In genomic region chr7:151813997-151814396, GRCh38 we compare ENCODE assay signal across 15 cellular contexts.
DNase-seq lines count a peak whose midpoint lies in the region; ATAC-seq and TF ChIP-seq lines count a peak whose summit lies in the region.
"Had no signal": no experiment of that assay in that cellular context is flagged by ENCODE, and none has a peak within 500 bp of the region (broad histone marks: within the 10 kb centered on the region; RNA-seq: fewer than 3 reads in every experiment).

No MANE protein-coding gene starts in this region.

- H3K9me3 Mint-ChIP-seq in stimulated activated naive CD8-positive, alpha-beta T cell treated with anti-CD3 and anti-CD28 coated beads, Interleukin-15, amount 100 ng/mL, for 72 hours, result no peaks in the 10 kb centered on the region
- no peaks in the 10 kb centered on the region for H3K9me3 Mint-ChIP-seq in type B pancreatic cell
- H3K9me3 Mint-ChIP-seq in activated naive CD4-positive, alpha-beta T cell treated with anti-CD3 and anti-CD28 coated beads, Interleukin-2, amount 10 ng/mL, durations not matched to agents 7 days and 5 days, result no peaks in the 10 kb centered on the region

- ATAC-seq in stimulated activated naive CD8-positive, alpha-beta T cell treated with anti-CD3 and anti-CD28 coated beads, Interleukin-15, Interleukin-2, amounts not matched to agents 100 U/mL and 50 U/mL, for 24 hours, result peak; percentile 81
- ATAC-seq in stimulated activated naive CD8-positive, alpha-beta T cell treated with anti-CD3 and anti-CD28 coated beads, Interleukin-15, amount 100 ng/mL, for 72 hours, result no peak
- no peak for ATAC-seq in GM19452 (IDR thresholded peaks at IDR 0.05; ENCODE audit: unreplicated experiment)
- ATAC-seq: sciatic nerve had no signal

- H3K36me3 Mint-ChIP-seq in type B pancreatic cell, result no peaks in the 10 kb centered on the region
- no peaks in the 10 kb centered on the region for H3K36me3 Mint-ChIP-seq in activated naive CD4-positive, alpha-beta T cell treated with anti-CD3 and anti-CD28 coated beads, Interleukin-2, amount 10 ng/mL, durations not matched to agents 7 days and 5 days

- H3K4me1 Mint-ChIP-seq in stimulated activated naive CD8-positive, alpha-beta T cell treated with anti-CD3 and anti-CD28 coated beads, Interleukin-15, amount 100 ng/mL, for 72 hours, result peaks cover 22% of the 10 kb centered on the region
- peaks cover 18% of the 10 kb centered on the region for H3K4me1 Mint-ChIP-seq in type B pancreatic cell (ENCODE audit: unreplicated experiment)
- H3K4me1 Mint-ChIP-seq in activated naive CD4-positive, alpha-beta T cell treated with anti-CD3 and anti-CD28 coated beads, Interleukin-2, amount 10 ng/mL, durations not matched to agents 7 days and 5 days, result no peaks in the 10 kb centered on the region

- H3K4me3 Mint-ChIP-seq in stimulated activated naive CD8-positive, alpha-beta T cell treated with anti-CD3 and anti-CD28 coated beads, Interleukin-15, amount 100 ng/mL, for 72 hours, result no peak overlapping the region
- H3K4me3 Mint-ChIP-seq in type B pancreatic cell, result peak overlapping the region; percentile 33
- H3K4me3 Mint-ChIP-seq in activated naive CD4-positive, alpha-beta T cell treated with anti-CD3 and anti-CD28 coated beads, Interleukin-2, amount 10 ng/mL, durations not matched to agents 7 days and 5 days, result no peak overlapping the region

- no peaks in the 10 kb centered on the region for H3K27me3 Mint-ChIP-seq in stimulated activated naive CD8-positive, alpha-beta T cell treated with anti-CD3 and anti-CD28 coated beads, Interleukin-15, amount 100 ng/mL, for 72 hours
- H3K27me3 Mint-ChIP-seq in type B pancreatic cell, result peaks cover 36% of the 10 kb centered on the region
- no peaks in the 10 kb centered on the region for H3K27me3 Mint-ChIP-seq in activated naive CD4-positive, alpha-beta T cell treated with anti-CD3 and anti-CD28 coated beads, Interleukin-2, amount 10 ng/mL, durations not matched to agents 7 days and 5 days

- TF ChIP-seq CTCF in type B pancreatic cell (conservative IDR thresholded peaks at IDR 0.05) (no peak), GM20000 (IDR thresholded peaks at IDR 0.05; ENCODE audit: extremely low read depth, missing control alignments) (no peak)

- peak overlapping the region in 1 of 2 donors; percentile 57 for H3K27ac Mint-ChIP-seq in stimulated activated naive CD8-positive, alpha-beta T cell treated with anti-CD3 and anti-CD28 coated beads, Interleukin-15, amount 100 ng/mL, for 72 hours
- peak overlapping the region; percentile 48 for H3K27ac Mint-ChIP-seq in type B pancreatic cell
- no peak overlapping the region for H3K27ac Mint-ChIP-seq in activated naive CD4-positive, alpha-beta T cell treated with anti-CD3 and anti-CD28 coated beads, Interleukin-2, amount 10 ng/mL, durations not matched to agents 7 days and 5 days

- CTCF ChIA-PET in activated naive CD4-positive, alpha-beta T cell treated with anti-CD3 and anti-CD28 coated beads, Interleukin-2, amount 10 ng/mL, durations not matched to agents 7 days and 5 days (lab: Charles Lee), result no interaction called here

- DNase-seq in stimulated activated naive CD8-positive, alpha-beta T cell treated with anti-CD3 and anti-CD28 coated beads, Interleukin-15, Interleukin-2, amounts not matched to agents 100 U/mL and 50 U/mL, for 24 hours, result peak; percentile 18
- DNase-seq in stimulated activated naive CD8-positive, alpha-beta T cell treated with anti-CD3 and anti-CD28 coated beads, Interleukin-15, amount 100 ng/mL, for 72 hours, result no peak
- DNase-seq in cerebellum (ENCODE audit: low spot score), result peak; percentile 61
- peak; percentile 67 for DNase-seq in inferior parietal cortex (ENCODE audit: extremely low spot score)
- no peak for DNase-seq in type B pancreatic cell (ENCODE audit: extremely low spot score, unreplicated experiment)
- DNase-seq in GM20000 (ENCODE audit: low spot score), result no peak
- DNase-seq in activated naive CD4-positive, alpha-beta T cell treated with anti-CD3 and anti-CD28 coated beads, Interleukin-2, amount 10 ng/mL, durations not matched to agents 7 days and 5 days, result no peak
- DNase-seq: Caco-2; MM.1S; NCI-H226; NK-92 treated with Interleukin-12 subunit alpha and Interleukin-12 subunit beta, amount 100 ng/mL, for 24 hours; stimulated activated CD4-positive, alpha-beta T cell treated with anti-CD3 and anti-CD28 coated beads, Interleukin-2, amount 100 ng/mL, for 48 hours; testis had no signal

Comparison
In these comparisons a context has a peak if more than half of its experiments do, and no peak if none do; other contexts are left out.
1. DNase-seq: peak in stimulated activated naive CD8-positive, alpha-beta T cell treated with anti-CD3 and anti-CD28 coated beads, Interleukin-15, Interleukin-2, amounts not matched to agents 100 U/mL and 50 U/mL, for 24 hours (single experiment), cerebellum (single experiment) and inferior parietal cortex (single experiment); none in stimulated activated naive CD8-positive, alpha-beta T cell treated with anti-CD3 and anti-CD28 coated beads, Interleukin-15, amount 100 ng/mL, for 72 hours (0 of 2), type B pancreatic cell (single experiment), GM20000 (single experiment) and activated naive CD4-positive, alpha-beta T cell treated with anti-CD3 and anti-CD28 coated beads, Interleukin-2, amount 10 ng/mL, durations not matched to agents 7 days and 5 days (single experiment).